Comparison of ENCODE assay signal across 18 cellular contexts in the genomic region with DNA sequence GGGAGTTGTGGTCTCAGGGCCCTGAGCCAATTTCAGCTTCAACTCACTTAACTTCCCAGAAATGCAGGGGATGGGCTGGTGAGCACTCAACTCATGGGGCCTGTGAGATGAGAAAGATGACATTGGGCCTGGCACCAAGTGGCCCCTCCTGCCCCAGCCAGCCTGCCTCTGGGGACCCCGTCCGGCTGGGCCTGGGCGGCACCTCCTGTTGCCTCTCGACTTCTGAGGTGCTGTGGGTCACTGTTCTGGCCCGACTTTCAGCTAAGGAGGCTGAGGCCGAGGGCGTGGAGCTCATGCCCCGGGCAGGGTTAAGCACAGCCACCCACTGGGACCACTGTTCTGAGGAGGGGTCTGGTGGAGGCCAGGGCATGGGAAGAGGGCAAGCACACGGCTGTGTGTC. TPM values are rescaled to one million over a fixed set of nuclear protein-coding genes. Genes with fewer than 3 reads are reported as not detected.
"Had no signal": no experiment of that assay in that cellular context is flagged by ENCODE, and none has a peak within 500 bp of the region (broad histone marks: within the 10 kb centered on the region; RNA-seq: fewer than 3 reads in every experiment).

No MANE protein-coding gene starts in this region.

- H3K36me3 ChIP-seq: transverse colon had no signal

- H3K4me3 Mint-ChIP-seq: activated CD4-positive, alpha-beta T cell treated with anti-CD3 and anti-CD28 coated beads, Interleukin-2, amount 10 ng/mL, durations not matched to agents 7 days and 5 days; activated naive CD4-positive, alpha-beta T cell treated with anti-CD3 and anti-CD28 coated beads, Interleukin-2, amount 50 U/mL, for 24 hours; WTC11 had no signal

- H3K27me3 Mint-ChIP-seq: activated CD4-positive, alpha-beta T cell treated with anti-CD3 and anti-CD28 coated beads, Interleukin-2, amount 10 ng/mL, durations not matched to agents 7 days and 5 days; activated naive CD4-positive, alpha-beta T cell treated with anti-CD3 and anti-CD28 coated beads, Interleukin-2, amount 50 U/mL, for 24 hours had no signal

- DNase-seq: activated CD4-positive, alpha-beta T cell treated with anti-CD3 and anti-CD28 coated beads, Interleukin-2, amount 10 ng/mL, durations not matched to agents 7 days and 5 days; activated effector memory CD4-positive, alpha-beta T cell treated with anti-CD3 and anti-CD28 coated beads, Interleukin-2, amount 50 U/mL, for 16 hours; midbrain; sigmoid colon; stimulated activated CD4-positive, alpha-beta T cell treated with anti-CD3 and anti-CD28 coated beads, Interleukin-2, amount 100 ng/mL, for 24 hours; stimulated activated naive CD4-positive, alpha-beta T cell; transverse colon had no signal

- H3K27ac ChIP-seq: cardiac muscle cell, sigmoid colon, transverse colon, vagina had no signal

- H3K4me1 ChIP-seq: sigmoid colon, transverse colon had no signal

- H3K9me3 Mint-ChIP-seq: activated CD4-positive, alpha-beta T cell treated with anti-CD3 and anti-CD28 coated beads, Interleukin-2, amount 10 ng/mL, durations not matched to agents 7 days and 5 days; activated naive CD4-positive, alpha-beta T cell treated with anti-CD3 and anti-CD28 coated beads, Interleukin-2, amount 50 U/mL, for 24 hours; WTC11 had no signal

- H3K27me3 ChIP-seq: cardiac muscle cell, sigmoid colon, transverse colon, vagina had no signal

- H3K9me3 ChIP-seq: sigmoid colon, transverse colon, vagina had no signal

- H3K36me3 Mint-ChIP-seq: activated naive CD4-positive, alpha-beta T cell treated with anti-CD3 and anti-CD28 coated beads, Interleukin-2, amount 50 U/mL, for 24 hours; WTC11 had no signal

- H3K27ac Mint-ChIP-seq: activated CD4-positive, alpha-beta T cell treated with anti-CD3 and anti-CD28 coated beads, Interleukin-2, amount 10 ng/mL, durations not matched to agents 7 days and 5 days; WTC11 had no signal

- ATAC-seq: WTC11 had no signal

- H3K4me3 ChIP-seq: cardiac muscle cell, lung, sigmoid colon, transverse colon, vagina had no signal

RNA-seq across cellular contexts. Expression of gene LKAAEAR1, which starts 11.5 kb away (rescaled TPM):
- total RNA-seq: osteocyte; pulmonary artery endothelial cell; subcutaneous adipose tissue; T-helper 1 cell treated with Interleukin-12 subunit alpha and Interleukin-12 subunit beta and Interleukin-4 antibody, amounts not matched to agents 30 ng/mL and 1 ng/mL, for 36 hours; transverse colon; vagina had no signal

RNA-seq across cellular contexts. Expression of gene SOX18, which starts 23.2 kb away (rescaled TPM):
- total RNA-seq: activated CD8-positive, alpha-beta memory T cell treated with anti-CD3 and anti-CD28 coated beads for 36 hours; myocyte had no signal
- polyA plus RNA-seq: cardiac muscle cell had no signal
